ENCODE assay signal across 26 cellular contexts in the genomic region with DNA sequence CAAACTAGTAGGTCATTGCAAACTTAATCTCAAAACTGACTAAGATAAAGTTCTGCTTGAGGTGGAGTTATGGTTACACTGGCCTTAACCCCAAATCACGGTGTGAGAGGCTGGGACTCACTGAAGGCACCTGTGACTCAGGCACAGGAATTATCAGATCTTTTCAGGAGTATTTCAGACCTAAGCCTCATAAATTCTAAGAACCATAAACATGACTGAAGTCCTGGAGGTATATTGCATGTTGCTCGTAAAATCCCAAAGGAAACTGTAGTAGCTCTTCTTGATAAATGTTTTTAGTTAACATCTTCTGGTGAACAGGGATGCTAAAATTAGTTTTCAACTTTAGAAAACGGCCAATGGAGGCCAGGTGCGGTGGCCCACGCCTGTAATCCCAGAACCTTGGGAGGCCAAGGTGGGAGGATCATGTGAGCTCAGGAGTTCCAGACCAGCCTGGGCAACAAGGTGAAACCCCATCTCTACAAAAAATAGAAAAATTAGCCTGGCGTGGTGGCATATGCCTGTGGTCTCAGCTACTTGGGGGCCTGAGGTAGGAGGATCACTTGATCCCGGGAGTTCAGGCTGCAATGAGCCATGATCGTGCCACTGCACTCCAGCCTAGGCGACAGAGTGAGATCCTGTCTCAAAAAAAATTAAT.
"Had no signal": no experiment of that assay in that cellular context is flagged by ENCODE, and none has a peak within 500 bp of the region (broad histone marks: within the 10 kb centered on the region; RNA-seq: fewer than 3 reads in every experiment).

No MANE protein-coding gene starts in this region.

- H3K4me1 ChIP-seq: adrenal gland, SJCRH30 had no signal

- DNase-seq: activated B cell treated with CpG ODN at 0.5 μM for 24 hours; activated CD4-positive, alpha-beta T cell treated with anti-CD3 and anti-CD28 coated beads for 1 hour; activated CD4-positive, alpha-beta T cell treated with anti-CD3 and anti-CD28 coated beads, Interleukin-2, amount 50 U/mL, for 1 hour; activated CD8-positive, alpha-beta memory T cell treated with anti-CD3 and anti-CD28 coated beads, Interleukin-2, amount 50 U/mL, for 48 hours; activated CD8-positive, alpha-beta T cell treated with anti-CD3 and anti-CD28 coated beads for 36 hours; activated naive CD4-positive, alpha-beta T cell treated with anti-CD3 and anti-CD28 coated beads, Interleukin-2, amount 50 U/mL, for 16 hours; activated naive CD8-positive, alpha-beta T cell treated with anti-CD3 and anti-CD28 coated beads, Interleukin-2, amount 10 ng/mL, durations not matched to agents 7 days and 5 days; activated T-cell treated with anti-CD3 and anti-CD28 coated beads, Interleukin-2, amount 50 U/mL, for 1 hour; adrenal gland; anterior cingulate cortex; cerebellar nuclear complex; KG1; NCI-H1105 treated with DMSO at 0.1 percent for 48 hours; NCI-H1436 treated with DMSO at 0.1 percent for 48 hours; NCI-H187 treated with DMSO at 0.1 percent for 48 hours; NCI-H345; NCI-H510A; NCI-H526 treated with DMSO at 0.1 percent for 48 hours; NCI-H82; NK-92 treated with Interleukin-12 subunit alpha and Interleukin-12 subunit beta, amount 100 ng/mL, for 24 hours; OCI-M1; Peyer's patch; Right ventricle myocardium superior; SJCRH30; SK-N-SH had no signal

- H3K9me2 ChIP-seq: SK-N-SH had no signal

- H3K9me3 ChIP-seq: adrenal gland, Peyer's patch, SJCRH30, SK-N-SH had no signal

- H3K27me3 ChIP-seq: adrenal gland, Peyer's patch, SJCRH30 had no signal

- H3K4me2 ChIP-seq: SK-N-SH had no signal

- H3K27ac ChIP-seq: adrenal gland, Peyer's patch, RWPE1, SJCRH30 had no signal

- H3K36me3 ChIP-seq: adrenal gland, Peyer's patch, SJCRH30 had no signal

- H3K4me3 ChIP-seq: adrenal gland, Peyer's patch, SJCRH30 had no signal
